25 cellular contexts compared by ENCODE assay signal in the genomic region with DNA sequence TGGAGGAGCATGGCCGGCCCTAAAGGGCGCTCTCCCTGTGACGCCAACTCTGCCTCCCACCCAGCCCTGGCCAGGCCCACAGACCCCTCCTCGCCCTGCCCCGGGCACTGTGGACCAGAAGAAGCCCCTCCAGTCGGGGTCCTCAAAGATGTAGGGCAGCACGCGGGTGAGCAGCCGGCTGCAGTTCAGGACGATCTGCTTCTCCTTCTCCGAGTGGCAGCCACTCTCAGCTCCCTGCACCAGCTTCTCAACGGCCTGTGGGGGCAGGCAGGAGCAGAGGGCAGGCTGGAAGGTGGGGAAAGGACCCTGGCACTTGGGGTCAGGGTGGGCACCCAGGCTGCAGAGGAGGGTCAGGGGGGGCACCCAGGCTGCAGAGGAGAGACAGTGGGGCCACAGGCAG. TPM values are rescaled to one million over a fixed set of nuclear protein-coding genes. Genes with fewer than 3 reads are reported as not detected.
A peak's percentile ranks its signal among the peaks of the same experiment; 100 is the strongest.
DNase-seq lines count a peak whose midpoint lies in the region; ATAC-seq, FAIRE-seq and TF ChIP-seq lines count a peak whose summit lies in the region.
"Had no signal": no experiment of that assay in that cellular context is flagged by ENCODE, and none has a peak within 500 bp of the region (broad histone marks: within the 10 kb centered on the region; RNA-seq: fewer than 3 reads in every experiment).

No MANE protein-coding gene starts in this region.

- TF ChIP-seq RAD21 in GM12878 (IDR thresholded peaks at IDR 0.05; ENCODE audit: insufficient read depth, low read depth, low read length): no peak

- H3K4me3 ChIP-seq in GM12865 (ENCODE audit: low read depth, low read length): no peak overlapping the region
- H3K4me3 ChIP-seq in Karpas-422 (ENCODE audit: low read length): no peak overlapping the region
- H3K4me3 ChIP-seq in GM12878: no peak overlapping the region
- H3K4me3 ChIP-seq: adrenal gland, gastrocnemius medialis, lower lobe of right lung, MG63, tibial nerve had no signal

- TF ChIP-seq EP300 in GM12878 (IDR thresholded peaks at IDR 0.05; ENCODE audit: borderline replicate concordance in 1 of 2, control insufficient read depth in 1 of 2, low read depth in 2 of 2, low read length in 2 of 2): no peak

- peak; percentile 18 for TF ChIP-seq CTCF in GM12865 (IDR thresholded peaks at IDR 0.05; ENCODE audit: insufficient read depth, low read depth, low read length, missing control alignments)
- peak in 2 of 3 experiments; percentile 13 to 25; a peak in 3 of 6 replicates for TF ChIP-seq CTCF in GM12878 (IDR thresholded peaks at IDR 0.05 in 2 of 3, conservative IDR thresholded peaks at IDR 0.05 in 1 of 3; ENCODE audit: control insufficient read depth in 2 of 3, extremely low read depth in 1 of 3, insufficient read depth in 1 of 3, low read depth in 3 of 3, low read length in 3 of 3)
- TF ChIP-seq CTCF in neural crest cell (conservative IDR thresholded peaks at IDR 0.05): no peak

- peak overlapping the region; percentile 67 for H3K27ac Mint-ChIP-seq in neural crest cell (ENCODE audit: unreplicated experiment)
- no peak overlapping the region for H3K27ac Mint-ChIP-seq in activated naive CD4-positive, alpha-beta T cell treated with anti-CD3 and anti-CD28 coated beads for 36 hours
- H3K27ac Mint-ChIP-seq: activated T-helper 17 cell treated with anti-CD3 and anti-CD28 coated beads, Interleukin-2, amount 50 U/mL, for 72 hours; CD14-positive monocyte; progenitor cell of endocrine pancreas; stimulated activated memory B cell treated with anti-CD40 and anti-IgM and Interleukin-4, amounts not matched to agents 10 μg/mL and 1 μg/mL and 100 μg/mL, for 72 hours; T-cell had no signal

- no peak for FAIRE-seq in GM12878 (lab: Jason Lieb, UNC)
- FAIRE-seq: endothelial cell of umbilical vein, RCC 7860 had no signal

- 49% methylated on average over 12 of the region's 12 CpGs for WGBS in GM12878 (ENCODE audit: insufficient coverage, insufficient replicate concordance, low lambda C conversion rate, missing lambda C conversion rate)

- RAD21 ChIA-PET in GM12878 (lab: Charles Lee; ENCODE audit: unreplicated experiment): interaction anchor here (1.0 to 4.5 kb wide), 3 partner anchors 42 to 239 kb away, joined by 5 to 127 read pairs (median 39); partner anchors contain the start of gene NUP85

- no peaks in the 10 kb centered on the region for H3K36me3 Mint-ChIP-seq in neural crest cell (ENCODE audit: low read depth)
- no peaks in the 10 kb centered on the region for H3K36me3 Mint-ChIP-seq in activated naive CD4-positive, alpha-beta T cell treated with anti-CD3 and anti-CD28 coated beads for 36 hours (ENCODE audit: low read depth)
- H3K36me3 Mint-ChIP-seq: CD14-positive monocyte; naive B cell; stimulated activated memory B cell treated with anti-CD40 and anti-IgM and Interleukin-4, amounts not matched to agents 10 μg/mL and 1 μg/mL and 100 μg/mL, for 72 hours; T-cell had no signal

- peaks cover 3% of the 10 kb centered on the region for H3K4me1 Mint-ChIP-seq in neural crest cell
- peaks cover 7% of the 10 kb centered on the region for H3K4me1 Mint-ChIP-seq in activated naive CD4-positive, alpha-beta T cell treated with anti-CD3 and anti-CD28 coated beads for 36 hours (ENCODE audit: low read depth)

- no peak overlapping the region for H3K4me3 Mint-ChIP-seq in neural crest cell
- H3K4me3 Mint-ChIP-seq in activated naive CD4-positive, alpha-beta T cell treated with anti-CD3 and anti-CD28 coated beads for 36 hours: no peak overlapping the region
- H3K4me3 Mint-ChIP-seq: activated T-helper 17 cell treated with anti-CD3 and anti-CD28 coated beads, Interleukin-2, amount 50 U/mL, for 72 hours; CD14-positive monocyte; naive B cell; stimulated activated memory B cell treated with anti-CD40 and anti-IgM and Interleukin-4, amounts not matched to agents 10 μg/mL and 1 μg/mL and 100 μg/mL, for 72 hours; T-cell had no signal

- H2AFZ ChIP-seq in Karpas-422 (ENCODE audit: low read length) (no peak overlapping the region), GM12878 (ENCODE audit: control insufficient read depth, low read depth, low read length) (no peak overlapping the region)

- H4K20me1 ChIP-seq in Karpas-422 (ENCODE audit: insufficient read depth, low read depth, low read length) (no peaks in the 10 kb centered on the region), GM12878 (ENCODE audit: control insufficient read depth, insufficient read depth) (no peaks in the 10 kb centered on the region)

- in situ Hi-C loops in GM12878 (cut with MboI) (loop anchor here (5.0 kb wide), 1 partner anchor 239 kb away; no protein-coding TSS in a partner anchor), ACHN (cut with HindIII; ENCODE audit: low pct_ligation_motif_present, low pct_unique_long_range_greater_than_20kb, low sequenced_read_pairs) (no loop called here)

- H3K79me2 ChIP-seq in Karpas-422 (ENCODE audit: low read length) (no peaks in the 10 kb centered on the region), GM12878 (ENCODE audit: control insufficient read depth, insufficient read depth, low read length) (no peaks in the 10 kb centered on the region)

- H3K4me2 ChIP-seq in Karpas-422 (ENCODE audit: low read depth, low read length, poor library complexity, severe bottlenecking): no peak overlapping the region
- H3K4me2 ChIP-seq in GM12878 (ENCODE audit: control insufficient read depth, insufficient read depth): no peak overlapping the region

- H3K4me1 ChIP-seq in Karpas-422 (ENCODE audit: low read length): peaks cover 7% of the 10 kb centered on the region
- H3K4me1 ChIP-seq in GM12878 (ENCODE audit: control insufficient read depth, insufficient read depth, low read length): no peaks in the 10 kb centered on the region; the same call in 1 of the 2 replicates
- H3K4me1 ChIP-seq: adrenal gland, gastrocnemius medialis had no signal

- H3K9me3 Mint-ChIP-seq in neural crest cell: no peaks in the 10 kb centered on the region
- no peaks in the 10 kb centered on the region for H3K9me3 Mint-ChIP-seq in activated naive CD4-positive, alpha-beta T cell treated with anti-CD3 and anti-CD28 coated beads for 36 hours
- H3K9me3 Mint-ChIP-seq: activated T-helper 17 cell treated with anti-CD3 and anti-CD28 coated beads, Interleukin-2, amount 50 U/mL, for 72 hours; CD14-positive monocyte; naive B cell; stimulated activated memory B cell treated with anti-CD40 and anti-IgM and Interleukin-4, amounts not matched to agents 10 μg/mL and 1 μg/mL and 100 μg/mL, for 72 hours; T-cell had no signal

- H3K27ac ChIP-seq in Karpas-422 (ENCODE audit: low read length): no peak overlapping the region
- H3K27ac ChIP-seq in GM12878 (ENCODE audit: control insufficient read depth, insufficient read depth): no peak overlapping the region
- H3K27ac ChIP-seq: adrenal gland, gastrocnemius medialis, lower lobe of right lung, tibial nerve had no signal

- no TSS peak for BruUV-seq in GM12878 (replicated peaks; lab: Mats Ljungman, UMichigan)

- CTCF ChIA-PET in GM12878 (lab: Yijun Ruan, JAX): interaction anchor here (0.6 to 13.8 kb wide), 6 partner anchors 11 to 240 kb away, joined by 3 to 274 read pairs (median 96); partner anchors contain the start of genes HID1, NUP85, OTOP2 and USH1G
- CTCF ChIA-PET in activated naive CD4-positive, alpha-beta T cell treated with anti-CD3 and anti-CD28 coated beads for 36 hours (lab: Charles Lee): interaction anchor here (1.0 to 4.6 kb wide), 6 partner anchors 8 to 238 kb away, joined by 3 to 68 read pairs (median 30); partner anchors contain the start of genes HID1 and MRPL58

- intact Hi-C loops in GM12878 (cut with micrococcal nuclease; ENCODE audit: unreplicated experiment): loop anchor here (5.0 to 10.0 kb wide), 4 partner anchors 71 to 451 kb away; no protein-coding TSS in a partner anchor
- intact Hi-C loops in activated naive CD4-positive, alpha-beta T cell treated with anti-CD3 and anti-CD28 coated beads for 36 hours (cut with micrococcal nuclease): loop anchor here (5.0 kb wide), 2 partner anchors 84 to 124 kb away; partner anchors contain the start of genes ATP5PD, KCTD2 and SLC16A5

- H3K9me2 ChIP-seq in Karpas-422 (replicated peaks; ENCODE audit: insufficient read depth, low read length): no peaks in the 10 kb centered on the region

- no peak for ATAC-seq in GM12878
- ATAC-seq: activated T-helper 17 cell treated with anti-CD3 and anti-CD28 coated beads, Interleukin-2, amount 50 U/mL, for 72 hours; gastrocnemius medialis; lower lobe of right lung; stimulated activated memory B cell treated with anti-CD40 and anti-IgM and Interleukin-4, amounts not matched to agents 10 μg/mL and 1 μg/mL and 100 μg/mL, for 72 hours; T-cell had no signal

- POLR2A ChIA-PET in GM12878 (lab: Charles Lee): no interaction called here

- SMC1A ChIA-PET in GM12878 (lab: Charles Lee; ENCODE audit: uncharacterized antibody, unreplicated experiment): interaction anchor here (4.6 kb wide), 1 partner anchor 238 kb away, joined by 74 read pairs; no protein-coding TSS in a partner anchor

- peaks cover 10% of the 10 kb centered on the region for H3K27me3 Mint-ChIP-seq in neural crest cell (ENCODE audit: low read depth)
- no peaks in the 10 kb centered on the region for H3K27me3 Mint-ChIP-seq in activated naive CD4-positive, alpha-beta T cell treated with anti-CD3 and anti-CD28 coated beads for 36 hours (ENCODE audit: low read depth)
- H3K27me3 Mint-ChIP-seq: activated T-helper 17 cell treated with anti-CD3 and anti-CD28 coated beads, Interleukin-2, amount 50 U/mL, for 72 hours; progenitor cell of endocrine pancreas; T-cell had no signal

- TF ChIP-seq POLR2A in GM12878 (IDR thresholded peaks at IDR 0.05; ENCODE audit: low read depth, low read length): no peak

- DNase-seq in GM12865 (ENCODE audit: low read depth): no peak
- peak; percentile 51 for DNase-seq in Karpas-422
- no peak for DNase-seq in GM12878 (ENCODE audit: low read depth, low spot score)
- DNase-seq in neural crest cell (ENCODE audit: low read depth, low spot score): no peak
- DNase-seq in activated naive CD4-positive, alpha-beta T cell treated with anti-CD3 and anti-CD28 coated beads for 36 hours: no peak
- DNase-seq in ACHN: no peak
- no peak for DNase-seq in iPS-NIHi7 (ENCODE audit: extremely low spot score)
- DNase-seq: activated CD4-positive, CD25-positive, alpha-beta regulatory T cell; activated CD8-positive, alpha-beta memory T cell treated with anti-CD3 and anti-CD28 coated beads for 24 hours; adrenal gland; gastrocnemius medialis; lower lobe of right lung; MG63; naive B cell; NCI-H2081 treated with DMSO at 0.1 percent for 48 hours; NCI-H526 treated with DMSO at 0.1 percent for 48 hours; T-cell had no signal

- no peaks in the 10 kb centered on the region for H3K9me3 ChIP-seq in Karpas-422 (ENCODE audit: low read length)
- no peaks in the 10 kb centered on the region for H3K9me3 ChIP-seq in GM12878 (replicated peaks; ENCODE audit: control insufficient read depth, insufficient read depth, low read length)
- H3K9me3 ChIP-seq: adrenal gland, gastrocnemius medialis, lower lobe of right lung, MG63, tibial nerve had no signal

- H3K9ac ChIP-seq in Karpas-422 (ENCODE audit: low read length) (no peak overlapping the region), GM12878 (ENCODE audit: control insufficient read depth, insufficient read depth, low read length) (no peak overlapping the region)

- no peaks in the 10 kb centered on the region for H3K27me3 ChIP-seq in Karpas-422 (ENCODE audit: low read length)
- H3K27me3 ChIP-seq in GM12878 (replicated peaks in 1 of 2; ENCODE audit: control insufficient read depth in 2 of 2, insufficient read depth in 2 of 2, low read length in 1 of 2): no peaks in the 10 kb centered on the region
- H3K27me3 ChIP-seq: adrenal gland, gastrocnemius medialis, MG63, tibial nerve had no signal

- H3K36me3 ChIP-seq in Karpas-422 (ENCODE audit: insufficient read depth, low read length) (no peaks in the 10 kb centered on the region), GM12878 (ENCODE audit: control insufficient read depth in 2 of 2, insufficient read depth in 2 of 2, low read length in 1 of 2) (no peaks in the 10 kb centered on the region)
- H3K36me3 ChIP-seq: adrenal gland, gastrocnemius medialis, MG63, tibial nerve had no signal

RNA-seq across cellular contexts. Expression of gene HID1, which starts 8.9 kb away (rescaled TPM):
- 0.65 TPM in 1 of 2 replicates, not detected in the other for total RNA-seq in Karpas-422 (2014; rRNA removed; shearing (Covaris generic); ENCODE audit: low replicate concordance)
- total RNA-seq in GM12878 (2013; cell fraction: nucleolus; rRNA removed): 0.21 TPM in 1 of 2 replicates, not detected in the other
- 0.40 and 0.54 TPM in 2 replicates for total RNA-seq in GM12878 (2014; rRNA removed)
- total RNA-seq in GM12878 (2014; rRNA removed; fragmentation: Illumina TruSeq; extraction: Trizol): 0.04 TPM in 1 of 2 replicates, not detected in the other
- total RNA-seq in GM12878 (2021): 0.37 and 0.77 TPM in 2 replicates
- polyA plus RNA-seq in GM12878 (2011; ENCODE audit: low read depth): 0.41 TPM
- polyA plus RNA-seq in GM12878 (2011; rRNA removed): 0.14 and 0.69 TPM in 2 replicates
- 0.10 and 0.13 TPM in 2 replicates for polyA plus RNA-seq in GM12878 (2011; cell fraction: cytosol; rRNA removed)
- 1.5 and 2.0 TPM in 2 replicates for polyA plus RNA-seq in GM12878 (2011; cell fraction: nucleus; rRNA removed)
- 0.87 and 1.8 TPM in 2 replicates for polyA plus RNA-seq in GM12878 (2012)
- 0.09 and 0.30 TPM in 2 replicates for polyA plus RNA-seq in GM12878 (2014; fragmentation: Illumina TruSeq; extraction: Trizol)
- not detected for polyA plus RNA-seq in GM12878 (2014; fragmentation: Nextera tagmentation; extraction: Ambion mirVana)
- 0.12 and 0.51 TPM in 2 replicates for polyA plus RNA-seq in GM12878 (2014; rRNA removed)
- polyA plus RNA-seq in GM12878 (2016; fragmentation: Nextera tagmentation; extraction: Ambion mirVana): under 1 TPM; 0.24 to 0.63 TPM
- polyA minus RNA-seq in GM12878 (2011; rRNA and poly(A)+ RNA removed): 0.37 and 0.62 TPM in 2 replicates
- not detected in 2 replicates for polyA minus RNA-seq in GM12878 (2011; cell fraction: cytosol; rRNA and poly(A)+ RNA removed)
- 0.12 and 0.57 TPM in 2 replicates for polyA minus RNA-seq in GM12878 (2011; cell fraction: nucleus; rRNA and poly(A)+ RNA removed)
- 11.8 and 14.6 TPM in 2 replicates for total RNA-seq in neural crest cell
- total RNA-seq in activated naive CD4-positive, alpha-beta T cell treated with anti-CD3 and anti-CD28 coated beads for 36 hours: 1 to 10 TPM in 1 of 2 experiments, under 1 TPM in 1; 0.91 to 1.6 TPM
- polyA plus RNA-seq: CD14-positive monocyte had no signal

RNA-seq across cellular contexts. Expression of gene CDR2L, which starts 23.8 kb away (rescaled TPM):
- not detected in 2 replicates for total RNA-seq in Karpas-422 (2014; rRNA removed; shearing (Covaris generic); ENCODE audit: low replicate concordance)
- not detected in 2 replicates for total RNA-seq in GM12878 (2013; cell fraction: nucleolus; rRNA removed)
- total RNA-seq in GM12878 (2014; rRNA removed): 0.05 TPM in 1 of 2 replicates, not detected in the other
- total RNA-seq in GM12878 (2014; rRNA removed; fragmentation: Illumina TruSeq; extraction: Trizol): 0.04 TPM in 1 of 2 replicates, not detected in the other
- 0.05 and 0.18 TPM in 2 replicates for total RNA-seq in GM12878 (2021)
- not detected for polyA plus RNA-seq in GM12878 (2011; ENCODE audit: low read depth)
- polyA plus RNA-seq in GM12878 (2011; rRNA removed): 0.03 TPM in 1 of 2 replicates, not detected in the other
- polyA plus RNA-seq in GM12878 (2011; cell fraction: cytosol; rRNA removed): 0.05 TPM in 1 of 2 replicates, not detected in the other
- 0.06 TPM in 1 of 2 replicates, not detected in the other for polyA plus RNA-seq in GM12878 (2011; cell fraction: nucleus; rRNA removed)
- 0.08 TPM in 2 replicates for polyA plus RNA-seq in GM12878 (2012)
- not detected in 2 replicates for polyA plus RNA-seq in GM12878 (2014; fragmentation: Illumina TruSeq; extraction: Trizol)
- polyA plus RNA-seq in GM12878 (2014; fragmentation: Nextera tagmentation; extraction: Ambion mirVana): not detected
- 0.03 TPM in 1 of 2 replicates, not detected in the other for polyA plus RNA-seq in GM12878 (2014; rRNA removed)
- under 1 TPM in 1 of 2 experiments, not detected in 1; 0.04 TPM for polyA plus RNA-seq in GM12878 (2016; fragmentation: Nextera tagmentation; extraction: Ambion mirVana)
- polyA minus RNA-seq in GM12878 (2011; rRNA and poly(A)+ RNA removed): not detected in 2 replicates
- polyA minus RNA-seq in GM12878 (2011; cell fraction: cytosol; rRNA and poly(A)+ RNA removed): 0.31 and 0.53 TPM in 2 replicates
- 0.10 TPM in 1 of 2 replicates, not detected in the other for polyA minus RNA-seq in GM12878 (2011; cell fraction: nucleus; rRNA and poly(A)+ RNA removed)
- 24.0 and 24.1 TPM in 2 replicates for total RNA-seq in neural crest cell
- total RNA-seq in activated naive CD4-positive, alpha-beta T cell treated with anti-CD3 and anti-CD28 coated beads for 36 hours: under 1 TPM; 0.49 to 0.93 TPM
- polyA plus RNA-seq: CD14-positive monocyte had no signal

RNA-seq across cellular contexts. Expression of gene OTOP3, which starts 28.0 kb away (rescaled TPM):
- not detected in 2 replicates for total RNA-seq in Karpas-422 (2014; rRNA removed; shearing (Covaris generic); ENCODE audit: low replicate concordance)
- total RNA-seq in GM12878 (2013; cell fraction: nucleolus; rRNA removed): not detected in 2 replicates
- total RNA-seq in GM12878 (2014; rRNA removed) (not detected in 2 replicates), GM12878 (2014; rRNA removed; fragmentation: Illumina TruSeq; extraction: Trizol) (not detected in 2 replicates), GM12878 (2021) (not detected in 2 replicates), neural crest cell (not detected in 2 replicates)
- polyA plus RNA-seq in GM12878 (2011; ENCODE audit: low read depth): not detected
- polyA plus RNA-seq in GM12878 (2011; rRNA removed) (0.03 TPM in 1 of 2 replicates, not detected in the other), GM12878 (2014; fragmentation: Illumina TruSeq; extraction: Trizol) (not detected in 2 replicates), GM12878 (2014; fragmentation: Nextera tagmentation; extraction: Ambion mirVana) (not detected), GM12878 (2014; rRNA removed) (0.06 TPM in 1 of 2 replicates, not detected in the other), GM12878 (2016; fragmentation: Nextera tagmentation; extraction: Ambion mirVana) (not detected)
- polyA plus RNA-seq in GM12878 (2011; cell fraction: cytosol; rRNA removed): 0.09 and 0.12 TPM in 2 replicates
- 0.04 and 0.10 TPM in 2 replicates for polyA plus RNA-seq in GM12878 (2011; cell fraction: nucleus; rRNA removed)
- 0.04 TPM in 1 of 2 replicates, not detected in the other for polyA plus RNA-seq in GM12878 (2012)
- polyA minus RNA-seq in GM12878 (2011; rRNA and poly(A)+ RNA removed): 0.21 TPM in 1 of 2 replicates, not detected in the other
- not detected in 2 replicates for polyA minus RNA-seq in GM12878 (2011; cell fraction: cytosol; rRNA and poly(A)+ RNA removed)
- not detected in 2 replicates for polyA minus RNA-seq in GM12878 (2011; cell fraction: nucleus; rRNA and poly(A)+ RNA removed)
- not detected for total RNA-seq in activated naive CD4-positive, alpha-beta T cell treated with anti-CD3 and anti-CD28 coated beads for 36 hours
- total RNA-seq: activated T-helper 17 cell treated with anti-CD3 and anti-CD28 coated beads, Interleukin-2, amount 50 U/mL, for 72 hours; adrenal gland; cerebellum; endothelial cell of umbilical vein; gastrocnemius medialis; lower lobe of right lung; T-cell; tibial nerve had no signal
- polyA plus RNA-seq: adrenal gland, CD14-positive monocyte, endothelial cell of umbilical vein had no signal

RNA-seq across cellular contexts. Expression of gene OTOP2, which starts 39.6 kb away (rescaled TPM):
- not detected in 2 replicates for total RNA-seq in Karpas-422 (2014; rRNA removed; shearing (Covaris generic); ENCODE audit: low replicate concordance)
- not detected in 2 replicates for total RNA-seq in GM12878 (2013; cell fraction: nucleolus; rRNA removed)
- total RNA-seq in GM12878 (2014; rRNA removed) (not detected in 2 replicates), GM12878 (2014; rRNA removed; fragmentation: Illumina TruSeq; extraction: Trizol) (not detected in 2 replicates), GM12878 (2021) (not detected in 2 replicates), neural crest cell (not detected in 2 replicates)
- polyA plus RNA-seq in GM12878 (2011; ENCODE audit: low read depth): not detected
- polyA plus RNA-seq in GM12878 (2011; rRNA removed) (not detected in 2 replicates), GM12878 (2014; fragmentation: Illumina TruSeq; extraction: Trizol) (not detected in 2 replicates), GM12878 (2014; fragmentation: Nextera tagmentation; extraction: Ambion mirVana) (not detected), GM12878 (2014; rRNA removed) (not detected in 2 replicates), GM12878 (2016; fragmentation: Nextera tagmentation; extraction: Ambion mirVana) (not detected)
- polyA plus RNA-seq in GM12878 (2011; cell fraction: cytosol; rRNA removed): not detected in 2 replicates
- polyA plus RNA-seq in GM12878 (2011; cell fraction: nucleus; rRNA removed): not detected in 2 replicates
- polyA plus RNA-seq in GM12878 (2012): 0.04 TPM in 1 of 2 replicates, not detected in the other
- polyA minus RNA-seq in GM12878 (2011; rRNA and poly(A)+ RNA removed): not detected in 2 replicates
- not detected in 2 replicates for polyA minus RNA-seq in GM12878 (2011; cell fraction: cytosol; rRNA and poly(A)+ RNA removed)
- not detected in 2 replicates for polyA minus RNA-seq in GM12878 (2011; cell fraction: nucleus; rRNA and poly(A)+ RNA removed)
- not detected for total RNA-seq in activated naive CD4-positive, alpha-beta T cell treated with anti-CD3 and anti-CD28 coated beads for 36 hours
- total RNA-seq: activated T-helper 17 cell treated with anti-CD3 and anti-CD28 coated beads, Interleukin-2, amount 50 U/mL, for 72 hours; adrenal gland; cerebellum; endothelial cell of umbilical vein; lower lobe of right lung; progenitor cell of endocrine pancreas; T-cell; tibial nerve had no signal
- polyA plus RNA-seq: CD14-positive monocyte, endothelial cell of umbilical vein had no signal

RNA-seq across cellular contexts. Expression of gene USH1G, which starts 40.6 kb away (rescaled TPM):
- not detected in 2 replicates for total RNA-seq in Karpas-422 (2014; rRNA removed; shearing (Covaris generic); ENCODE audit: low replicate concordance)
- total RNA-seq in GM12878 (2013; cell fraction: nucleolus; rRNA removed): 0.29 and 0.48 TPM in 2 replicates
- total RNA-seq in GM12878 (2014; rRNA removed) (0.11 TPM in 1 of 2 replicates, not detected in the other), GM12878 (2014; rRNA removed; fragmentation: Illumina TruSeq; extraction: Trizol) (not detected in 2 replicates), GM12878 (2021) (0.05 TPM in 1 of 2 replicates, not detected in the other), neural crest cell (0.14 TPM in 1 of 2 replicates, not detected in the other)
- polyA plus RNA-seq in GM12878 (2011; ENCODE audit: low read depth): not detected
- polyA plus RNA-seq in GM12878 (2011; rRNA removed) (0.22 and 0.62 TPM in 2 replicates), GM12878 (2014; fragmentation: Illumina TruSeq; extraction: Trizol) (not detected in 2 replicates), GM12878 (2014; fragmentation: Nextera tagmentation; extraction: Ambion mirVana) (not detected), GM12878 (2014; rRNA removed) (not detected in 2 replicates), GM12878 (2016; fragmentation: Nextera tagmentation; extraction: Ambion mirVana) (under 1 TPM in 1 of 2 experiments, not detected in 1; 0.09 TPM)
- polyA plus RNA-seq in GM12878 (2011; cell fraction: cytosol; rRNA removed): 0.88 and 1.0 TPM in 2 replicates
- polyA plus RNA-seq in GM12878 (2011; cell fraction: nucleus; rRNA removed): 1.5 and 2.1 TPM in 2 replicates
- 0.06 and 0.08 TPM in 2 replicates for polyA plus RNA-seq in GM12878 (2012)
- 6.6 and 11.9 TPM in 2 replicates for polyA minus RNA-seq in GM12878 (2011; rRNA and poly(A)+ RNA removed)
- polyA minus RNA-seq in GM12878 (2011; cell fraction: cytosol; rRNA and poly(A)+ RNA removed): 0.52 and 0.67 TPM in 2 replicates
- polyA minus RNA-seq in GM12878 (2011; cell fraction: nucleus; rRNA and poly(A)+ RNA removed): 2.7 and 6.5 TPM in 2 replicates
- total RNA-seq in activated naive CD4-positive, alpha-beta T cell treated with anti-CD3 and anti-CD28 coated beads for 36 hours: not detected
- total RNA-seq: activated T-helper 17 cell treated with anti-CD3 and anti-CD28 coated beads, Interleukin-2, amount 50 U/mL, for 72 hours; cerebellum; endothelial cell of umbilical vein; gastrocnemius medialis; T-cell had no signal
- polyA plus RNA-seq: CD14-positive monocyte, endothelial cell of umbilical vein had no signal

Comparison
In these comparisons a context has a peak if more than half of its experiments do, and no peak if none do; other contexts are left out.
1. RNA of gene CDR2L, which starts 23.8 kb away (total RNA-seq): 24.0 to 24.1 TPM in neural crest cell; 0.49 to 0.93 TPM in activated naive CD4-positive, alpha-beta T cell treated with anti-CD3 and anti-CD28 coated beads for 36 hours, 0.04 to 0.18 TPM in GM12878 and not detected in Karpas-422; every median in the first group is over 10 times any median in the second.